23 cellular contexts compared by ENCODE assay signal in the genomic region with DNA sequence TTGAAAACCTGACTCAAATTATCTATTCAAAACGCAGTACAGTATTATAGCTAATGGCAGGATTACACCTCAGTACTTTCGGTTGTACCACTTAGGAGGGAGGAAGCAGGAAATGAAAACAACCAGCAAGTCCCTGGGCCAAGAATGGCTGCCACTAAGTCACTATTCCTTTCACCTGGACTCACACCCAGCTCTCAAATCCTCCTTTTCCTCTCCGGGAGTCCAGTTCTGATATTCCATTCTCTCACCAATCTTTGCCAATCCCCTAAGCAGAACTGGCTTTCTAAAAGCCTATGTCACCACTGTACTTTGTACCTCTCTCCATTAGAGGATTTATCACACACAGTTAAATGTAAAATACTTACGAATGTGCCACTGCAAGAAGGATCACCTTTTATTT. TPM values are rescaled to one million over a fixed set of nuclear protein-coding genes. Genes with fewer than 3 reads are reported as not detected.
DNase-seq lines count a peak whose midpoint lies in the region; ATAC-seq, FAIRE-seq and TF ChIP-seq lines count a peak whose summit lies in the region.
"Had no signal": no experiment of that assay in that cellular context is flagged by ENCODE, and none has a peak within 500 bp of the region (broad histone marks: within the 10 kb centered on the region; RNA-seq: fewer than 3 reads in every experiment).

No MANE protein-coding gene starts in this region.

- no peaks in the 10 kb centered on the region for H3K23me2 ChIP-seq in H9 (ENCODE audit: insufficient read length, low read depth, low read length, poor library complexity, severe bottlenecking)

- no peak overlapping the region for H3K14ac ChIP-seq in H9 (ENCODE audit: insufficient read depth, low read length)

- H3K27ac Mint-ChIP-seq in Calu3 (ENCODE audit: unreplicated experiment) (peak overlapping the region; percentile 68), H9 (peak overlapping the region in 2 of 3 experiments; percentile 11 to 44; a peak in 2 of 7 replicates)
- H3K27ac Mint-ChIP-seq: HFFc6 had no signal

- no TSS peak for BruUV-seq in Calu3 (replicated peaks; lab: Mats Ljungman, UMichigan)
- BruUV-seq in GM12878 (replicated peaks; lab: Mats Ljungman, UMichigan) = no TSS peak

- WGBS in H9 (ENCODE audit: extremely low coverage, insufficient read length, low lambda C conversion rate) = no CpG with 5 or more reads among the region's 4 CpGs
- 50% methylated on average over 4 of the region's 4 CpGs for WGBS in GM12878 (ENCODE audit: insufficient coverage, insufficient replicate concordance, low lambda C conversion rate, missing lambda C conversion rate)
- WGBS in right lobe of liver (ENCODE audit: insufficient coverage, low coverage, low lambda C conversion rate, missing lambda C conversion rate) = 38% methylated on average over 4 of the region's 4 CpGs

- H3K9me3 Mint-ChIP-seq in Calu3 (ENCODE audit: low read depth, unreplicated experiment) = no peaks in the 10 kb centered on the region
- H3K9me3 Mint-ChIP-seq in H9 = no peaks in the 10 kb centered on the region
- H3K9me3 Mint-ChIP-seq: HFFc6; naive thymus-derived CD8-positive, alpha-beta T cell had no signal

- no peak overlapping the region for H4K8ac ChIP-seq in H9 (replicated peaks; ENCODE audit: insufficient read length, low read depth, low read length)

- in situ Hi-C loops in GM12878 (cut with MboI) = no loop called here

- no peak overlapping the region for H3K9ac ChIP-seq in H9 (ENCODE audit: extremely low read depth, insufficient read length, low read length)
- H3K9ac ChIP-seq in GM12878 (ENCODE audit: control insufficient read depth, insufficient read depth, low read length) = no peak overlapping the region
- no peak overlapping the region for H3K9ac ChIP-seq in kidney (ENCODE audit: low read length in 2 of 2)

- no peak overlapping the region for H3T11ph ChIP-seq in H9 (ENCODE audit: low read length)

- H2AFZ ChIP-seq in H9 (ENCODE audit: low read length) (no peak overlapping the region), GM12878 (ENCODE audit: control insufficient read depth, low read depth, low read length) (no peak overlapping the region)

- no peak overlapping the region for H3K56ac ChIP-seq in H9 (ENCODE audit: insufficient read length, low read depth, low read length)

- 0 out of 2 replicates have a peak, but pooled peaks cover 2% of the 10 kb centered on the region for H3K4me1 ChIP-seq in H9 (ENCODE audit: insufficient read depth, low read length)
- H3K4me1 ChIP-seq in GM12878 (ENCODE audit: control insufficient read depth, insufficient read depth, low read length) = no peaks in the 10 kb centered on the region
- peaks cover 0 to 38% (median 12%) of the 10 kb centered on the region in 4 donors for H3K4me1 ChIP-seq in right lobe of liver
- peaks cover 8% of the 10 kb centered on the region for H3K4me1 ChIP-seq in foreskin keratinocyte
- peaks cover 12 to 22% of the 10 kb centered on the region in 2 donors for H3K4me1 ChIP-seq in kidney (ENCODE audit: control insufficient read depth in 1 of 2, insufficient read depth in 1 of 2, low read depth in 1 of 2, low read length in 2 of 2)

- H3K4me3 ChIP-seq in GM12878 = no peak overlapping the region
- H3K4me3 ChIP-seq in right lobe of liver = no peak overlapping the region
- H3K4me3 ChIP-seq in kidney (ENCODE audit: low read length in 2 of 2) = no peak overlapping the region
- H3K4me3 ChIP-seq: adrenal gland, coronary artery, right atrium auricular region, upper lobe of right lung had no signal

- no peak for FAIRE-seq in GM12878 (lab: Jason Lieb, UNC)
- FAIRE-seq in kidney (lab: Jason Lieb, UNC) = no peak
- FAIRE-seq: GM18507, HTR-8/SVneo, keratinocyte had no signal

- ATAC-seq in GM12878 (no peak), right lobe of liver (peak; percentile 44 to 61 (median 52)), foreskin keratinocyte (no peak)
- ATAC-seq: naive thymus-derived CD8-positive, alpha-beta T cell; upper lobe of right lung had no signal

- H3K36me3 ChIP-seq in GM12878 (ENCODE audit: control insufficient read depth in 2 of 2, insufficient read depth in 2 of 2, low read length in 1 of 2) (no peaks in the 10 kb centered on the region), right lobe of liver (no peaks in the 10 kb centered on the region), kidney (ENCODE audit: control insufficient read depth in 1 of 2, insufficient read depth in 2 of 2, low read length in 2 of 2) (no peaks in the 10 kb centered on the region)
- H3K36me3 ChIP-seq: adrenal gland, upper lobe of right lung had no signal

- H2BK20ac ChIP-seq in H9 (ENCODE audit: low read depth, low read length, poor library complexity, severe bottlenecking) = no peak overlapping the region

- no peak for TF ChIP-seq POLR2A in GM12878 (IDR thresholded peaks at IDR 0.05; ENCODE audit: low read depth, low read length)
- TF ChIP-seq POLR2A in right lobe of liver (IDR thresholded peaks at IDR 0.05) = no peak

- no peak overlapping the region for H3K4me3 Mint-ChIP-seq in Calu3 (ENCODE audit: low read depth, unreplicated experiment)
- no peak overlapping the region for H3K4me3 Mint-ChIP-seq in H9
- H3K4me3 Mint-ChIP-seq: HFFc6; naive thymus-derived CD8-positive, alpha-beta T cell had no signal

- H2BK5ac ChIP-seq in H9 (ENCODE audit: insufficient read length, low read length) = no peak overlapping the region

- POLR2A ChIA-PET in GM12878 (lab: Charles Lee) = no interaction called here

- SMC1A ChIA-PET in GM12878 (lab: Charles Lee; ENCODE audit: uncharacterized antibody, unreplicated experiment) = interaction anchor here (0.8 to 1.0 kb wide), 2 partner anchors 364 to 380 kb away, joined by 3 to 4 read pairs; no protein-coding TSS in a partner anchor

- no peak overlapping the region for H4K5ac ChIP-seq in H9 (ENCODE audit: insufficient read length, low read depth, low read length)

- no peak for TF ChIP-seq RAD21 in GM12878 (IDR thresholded peaks at IDR 0.05; ENCODE audit: insufficient read depth, low read depth, low read length)

- intact Hi-C loops in Calu3 (cut with micrococcal nuclease; ENCODE audit: unreplicated experiment) = no loop called here
- intact Hi-C loops in GM12878 (cut with micrococcal nuclease; ENCODE audit: unreplicated experiment) = no loop called here
- intact Hi-C loops in right lobe of liver (cut with DNase I) = no loop called here
- intact Hi-C loops in kidney (cut with DNase I) = no loop called here

- no peak overlapping the region for H3K4me2 ChIP-seq in H9 (ENCODE audit: insufficient read depth, insufficient read length, low read length)
- no peak overlapping the region for H3K4me2 ChIP-seq in GM12878 (ENCODE audit: control insufficient read depth, insufficient read depth)

- no peaks in the 10 kb centered on the region for H4K20me1 ChIP-seq in H9 (ENCODE audit: control insufficient read depth, insufficient read depth, insufficient read length)
- H4K20me1 ChIP-seq in GM12878 (ENCODE audit: control insufficient read depth, insufficient read depth) = no peaks in the 10 kb centered on the region

- no peak overlapping the region for H4K91ac ChIP-seq in H9 (ENCODE audit: insufficient read length, low read depth, low read length)

- no peaks in the 10 kb centered on the region for H3K79me1 ChIP-seq in H9 (ENCODE audit: insufficient read depth, low read depth, low read length, poor library complexity, severe bottlenecking)

- TF ChIP-seq EP300 in GM12878 (IDR thresholded peaks at IDR 0.05; ENCODE audit: borderline replicate concordance in 1 of 2, control insufficient read depth in 1 of 2, low read depth in 2 of 2, low read length in 2 of 2) = no peak

- no peak overlapping the region for H2BK120ac ChIP-seq in H9 (ENCODE audit: low read depth, low read length, poor library complexity, severe bottlenecking)

- H3K27me3 Mint-ChIP-seq in Calu3 (ENCODE audit: unreplicated experiment) (no peaks in the 10 kb centered on the region), H9 (ENCODE audit: low read depth) (no peaks in the 10 kb centered on the region)
- H3K27me3 Mint-ChIP-seq: naive thymus-derived CD8-positive, alpha-beta T cell had no signal

- no peak overlapping the region for H3K27ac ChIP-seq in H9 (ENCODE audit: insufficient read length, low read depth, low read length)
- no peak overlapping the region for H3K27ac ChIP-seq in GM12878 (ENCODE audit: control insufficient read depth, insufficient read depth)
- H3K27ac ChIP-seq in right lobe of liver = peak overlapping the region; percentile 10 to 56 (median 41)
- H3K27ac ChIP-seq in foreskin keratinocyte = no peak overlapping the region
- no peak overlapping the region for H3K27ac ChIP-seq in kidney (ENCODE audit: low read depth in 2 of 2, low read length in 2 of 2)
- H3K27ac ChIP-seq: adrenal gland, C4-2B, coronary artery, right atrium auricular region, upper lobe of right lung had no signal

- no peaks in the 10 kb centered on the region for H3K79me2 ChIP-seq in H9 (ENCODE audit: insufficient read depth, low read length)
- no peaks in the 10 kb centered on the region for H3K79me2 ChIP-seq in GM12878 (ENCODE audit: control insufficient read depth, insufficient read depth, low read length)

- H3K36me3 Mint-ChIP-seq in Calu3 (ENCODE audit: insufficient read depth, unreplicated experiment) = no peaks in the 10 kb centered on the region
- H3K36me3 Mint-ChIP-seq in H9 (ENCODE audit: insufficient read depth in 1 of 3, low read depth in 3 of 3) = no peaks in the 10 kb centered on the region; a peak in 1 of 7 replicates

- peaks cover 10% of the 10 kb centered on the region for H3K4me1 Mint-ChIP-seq in Calu3 (ENCODE audit: low read depth, unreplicated experiment)
- peaks cover 10 to 14% of the 10 kb centered on the region in 2 experiments for H3K4me1 Mint-ChIP-seq in H9

- H2AK5ac ChIP-seq in H9 (ENCODE audit: insufficient read length, low read length) = no peak overlapping the region

- no peak overlapping the region for H2BK12ac ChIP-seq in H9 (ENCODE audit: insufficient read length, low read depth, low read length)

- RAD21 ChIA-PET in GM12878 (lab: Charles Lee; ENCODE audit: unreplicated experiment) = no interaction called here

- H3K27me3 ChIP-seq in H9 (ENCODE audit: insufficient read depth, low read length) = no peaks in the 10 kb centered on the region
- H3K27me3 ChIP-seq in GM12878 (replicated peaks in 1 of 2; ENCODE audit: control insufficient read depth in 2 of 2, insufficient read depth in 2 of 2, low read length in 1 of 2) = no peaks in the 10 kb centered on the region
- no peaks in the 10 kb centered on the region for H3K27me3 ChIP-seq in right lobe of liver
- H3K27me3 ChIP-seq in foreskin keratinocyte = no peaks in the 10 kb centered on the region
- H3K27me3 ChIP-seq: adrenal gland, right atrium auricular region, upper lobe of right lung had no signal

- no peak overlapping the region for H3K4ac ChIP-seq in H9 (ENCODE audit: low read depth, low read length)

- no peak overlapping the region for H3K18ac ChIP-seq in H9 (ENCODE audit: insufficient read length, low read depth, low read length)

- TF ChIP-seq CTCF in Calu3 (IDR thresholded peaks at IDR 0.05; ENCODE audit: unreplicated experiment) = no peak
- no peak for TF ChIP-seq CTCF in H9 (conservative IDR thresholded peaks at IDR 0.05)
- TF ChIP-seq CTCF in GM12878 (IDR thresholded peaks at IDR 0.05 in 2 of 3, conservative IDR thresholded peaks at IDR 0.05 in 1 of 3; ENCODE audit: control insufficient read depth in 2 of 3, extremely low read depth in 1 of 3, insufficient read depth in 1 of 3, low read depth in 3 of 3, low read length in 3 of 3) = no peak
- TF ChIP-seq CTCF in right lobe of liver (IDR thresholded peaks at IDR 0.05) = no peak
- no peak for TF ChIP-seq CTCF in foreskin keratinocyte (conservative IDR thresholded peaks at IDR 0.05)
- no peak for TF ChIP-seq CTCF in kidney (IDR thresholded peaks at IDR 0.05; ENCODE audit: borderline replicate concordance, extremely low read depth, insufficient read depth)

- H2BK15ac ChIP-seq in H9 (ENCODE audit: low read depth, low read length) = no peak overlapping the region

- no peak overlapping the region for H3K23ac ChIP-seq in H9 (ENCODE audit: insufficient read length, low read depth, low read length)

- H3K9me3 ChIP-seq in H9 (ENCODE audit: control insufficient read depth, low read depth, low read length) (no peaks in the 10 kb centered on the region), GM12878 (replicated peaks; ENCODE audit: control insufficient read depth, insufficient read depth, low read length) (no peaks in the 10 kb centered on the region), right lobe of liver (no peaks in the 10 kb centered on the region), kidney (ENCODE audit: control insufficient read depth in 1 of 2, low read length in 2 of 2) (no peaks in the 10 kb centered on the region)
- H3K9me3 ChIP-seq: adrenal gland, right atrium auricular region, upper lobe of right lung had no signal

- CTCF ChIA-PET in Calu3 (lab: Charles Lee) (no interaction called here), GM12878 (lab: Yijun Ruan, JAX) (interaction anchor here (1.0 to 1.3 kb wide), 3 partner anchors 28 to 452 kb away, joined by 3 to 4 read pairs (median 3); no protein-coding TSS in a partner anchor)

- DNase-seq in Calu3 (no peak), H9 (no peak), GM12878 (ENCODE audit: low read depth, low spot score) (no peak), right lobe of liver (no peak), foreskin keratinocyte (no peak), GOT3 (lab: John Stamatoyannopoulos, UW) (no peak), kidney (no peak)
- DNase-seq in activated CD4-positive, alpha-beta T cell treated with anti-CD3 and anti-CD28 coated beads for 4 hours = no peak
- DNase-seq: activated CD4-positive, alpha-beta T cell treated with anti-CD3 and anti-CD28 coated beads, Interleukin-2, amount 50 U/mL, for 4 hours; activated gamma-delta T cell; adrenal gland; HFFc6; mesenchymal stem cell; naive thymus-derived CD8-positive, alpha-beta T cell; NCI-H2081 treated with DMSO at 0.1 percent for 48 hours; stimulated activated CD4-positive, alpha-beta T cell treated with anti-CD3 and anti-CD28 coated beads, Interleukin-15, amount 100 ng/mL, for 24 hours; upper lobe of right lung had no signal

RNA-seq across cellular contexts. Expression of a gene that starts 20.6 kb away (rescaled TPM):
- 7.9 and 9.9 TPM in 2 replicates for total RNA-seq in Calu3 (2022)
- 10.3 and 10.5 TPM in 2 replicates for total RNA-seq in H9 (2021)
- 25.2 and 32.0 TPM in 2 replicates for total RNA-seq in GM12878 (2013; cell fraction: nucleolus; rRNA removed)
- total RNA-seq in GM12878 (2014; rRNA removed) = 3.2 and 3.6 TPM in 2 replicates
- 2.8 and 3.7 TPM in 2 replicates for total RNA-seq in GM12878 (2014; rRNA removed; fragmentation: Illumina TruSeq; extraction: Trizol)
- total RNA-seq in GM12878 (2021) = 4.4 and 4.8 TPM in 2 replicates
- polyA plus RNA-seq in GM12878 (2011; ENCODE audit: low read depth) = 2.6 TPM
- polyA plus RNA-seq in GM12878 (2011; rRNA removed) = 9.8 and 11.6 TPM in 2 replicates
- polyA plus RNA-seq in GM12878 (2011; cell fraction: cytosol; rRNA removed) = 4.4 and 5.1 TPM in 2 replicates
- polyA plus RNA-seq in GM12878 (2011; cell fraction: nucleus; rRNA removed) = 6.8 and 6.9 TPM in 2 replicates
- polyA plus RNA-seq in GM12878 (2012) = 2.7 and 3.3 TPM in 2 replicates
- 2.4 and 3.4 TPM in 2 replicates for polyA plus RNA-seq in GM12878 (2014; fragmentation: Illumina TruSeq; extraction: Trizol)
- polyA plus RNA-seq in GM12878 (2014; fragmentation: Nextera tagmentation; extraction: Ambion mirVana) = 1 to 10 TPM; 6.1 to 6.2 TPM
- polyA plus RNA-seq in GM12878 (2014; rRNA removed) = 4.0 and 4.9 TPM in 2 replicates
- 1 to 10 TPM; 6.2 to 7.7 TPM for polyA plus RNA-seq in GM12878 (2016; fragmentation: Nextera tagmentation; extraction: Ambion mirVana)
- polyA minus RNA-seq in GM12878 (2011; rRNA and poly(A)+ RNA removed) = 3.1 and 3.7 TPM in 2 replicates
- polyA minus RNA-seq in GM12878 (2011; cell fraction: cytosol; rRNA and poly(A)+ RNA removed) = 0.62 and 1.6 TPM in 2 replicates
- 5.4 and 9.2 TPM in 2 replicates for polyA minus RNA-seq in GM12878 (2011; cell fraction: nucleus; rRNA and poly(A)+ RNA removed)
- 1 to 10 TPM; 4.4 to 8.8 (median 7.3) TPM for total RNA-seq in right lobe of liver
- total RNA-seq in foreskin keratinocyte = 9.0 and 9.6 TPM in 2 replicates
- polyA plus RNA-seq in foreskin keratinocyte = 10.7 and 11.4 TPM in 2 replicates
- total RNA-seq in kidney = 14.2 TPM
- 14.3 TPM for polyA plus RNA-seq in kidney (ENCODE audit: insufficient read depth, low read depth, low replicate concordance)

Comparison
In these comparisons a context has a peak if more than half of its experiments do, and no peak if none do; other contexts are left out.
1. H3K27ac ChIP-seq: peak in right lobe of liver (3 of 3); none in H9 (single experiment), GM12878 (single experiment), foreskin keratinocyte (single experiment) and kidney (0 of 2).
2. ATAC-seq: peak in right lobe of liver (4 of 4); none in GM12878 (single experiment) and foreskin keratinocyte (single experiment).